In genomic region chr5:65992630-65993029, GRCh38 we compare ENCODE assay signal across 17 cellular contexts.
DNase-seq lines count a peak whose midpoint lies in the region; ATAC-seq and TF ChIP-seq lines count a peak whose summit lies in the region.
"Had no signal": no experiment of that assay in that cellular context is flagged by ENCODE, and none has a peak within 500 bp of the region (broad histone marks: within the 10 kb centered on the region; RNA-seq: fewer than 3 reads in every experiment).

No MANE protein-coding gene starts in this region.

- DNase-seq in GM23338 (ENCODE audit: low spot score) (peak; percentile 52), H9 (no peak), T-helper 17 cell (no peak), mesothelial cell of epicardium (ENCODE audit: low spot score in 2 of 2, unreplicated experiment in 2 of 2) (no peak), NCI-H2029 treated with DMSO at 0.1 percent for 48 hours (lab: John Stamatoyannopoulos, UW) (no peak), kidney glomerular epithelial cell (lab: John Stamatoyannopoulos, UW) (no peak)
- DNase-seq: C1 segment of cervical spinal cord; Calu3; CD4-positive, alpha-beta memory T cell; COR-L47; DMS53; DMS79 treated with DMSO at 0.1 percent for 48 hours; GF-D8; GM23248; HFFc6 had no signal

- peaks cover 3% of the 10 kb centered on the region for H3K27me3 Mint-ChIP-seq in GM23338 (ENCODE audit: insufficient read depth, low read depth, poor library complexity)
- no peaks in the 10 kb centered on the region for H3K27me3 Mint-ChIP-seq in H9 (ENCODE audit: low read depth)
- H3K27me3 Mint-ChIP-seq in T-helper 17 cell: no peaks in the 10 kb centered on the region
- H3K27me3 Mint-ChIP-seq in mesothelial cell of epicardium (ENCODE audit: low read depth): no peaks in the 10 kb centered on the region
- H3K27me3 Mint-ChIP-seq: CD4-positive, alpha-beta memory T cell had no signal

- H4K20me1 ChIP-seq in GM23338 (replicated peaks; ENCODE audit: insufficient read depth) (no peaks in the 10 kb centered on the region), H9 (ENCODE audit: control insufficient read depth, insufficient read depth, insufficient read length) (no peaks in the 10 kb centered on the region)

- no peaks in the 10 kb centered on the region for H3K36me3 ChIP-seq in GM23338 (ENCODE audit: insufficient read depth)
- H3K36me3 ChIP-seq: HAP-1 had no signal

- H3K14ac ChIP-seq in H9 (ENCODE audit: insufficient read depth, low read length): no peak overlapping the region

- ATAC-seq in GM23338: peak; percentile 63; the same call in 2 of the 3 replicates
- no peak for ATAC-seq in T-helper 17 cell
- no peak for ATAC-seq in GM19328 (IDR thresholded peaks at IDR 0.05; ENCODE audit: unreplicated experiment)

- no peaks in the 10 kb centered on the region for H3K23me2 ChIP-seq in H9 (ENCODE audit: insufficient read length, low read depth, low read length, poor library complexity, severe bottlenecking)

- peaks cover 53% of the 10 kb centered on the region for H3K79me2 ChIP-seq in GM23338 (replicated peaks; ENCODE audit: insufficient read depth)
- H3K79me2 ChIP-seq in H9 (ENCODE audit: insufficient read depth, low read length): no peaks in the 10 kb centered on the region; the same call in 1 of the 2 replicates

- H3K56ac ChIP-seq in H9 (ENCODE audit: insufficient read length, low read depth, low read length): no peak overlapping the region

- no peak overlapping the region for H3T11ph ChIP-seq in H9 (ENCODE audit: low read length)

- H3K27ac ChIP-seq in GM23338 (ENCODE audit: low read depth) (no peak overlapping the region), H9 (ENCODE audit: insufficient read length, low read depth, low read length) (no peak overlapping the region)
- H3K27ac ChIP-seq: GM23248 had no signal

- H3K4me1 ChIP-seq in GM23338 (ENCODE audit: insufficient read depth) (peaks cover 19% of the 10 kb centered on the region), H9 (ENCODE audit: insufficient read depth, low read length) (no peaks in the 10 kb centered on the region)

- no peak overlapping the region for H2BK5ac ChIP-seq in H9 (ENCODE audit: insufficient read length, low read length)

- H3K9me3 ChIP-seq in H9 (ENCODE audit: control insufficient read depth, low read depth, low read length): no peaks in the 10 kb centered on the region
- H3K9me3 ChIP-seq in T-helper 17 cell (ENCODE audit: control insufficient read depth, low read length, poor library complexity, severe bottlenecking): no peaks in the 10 kb centered on the region
- H3K9me3 ChIP-seq: HAP-1 had no signal

- peaks cover 5% of the 10 kb centered on the region for H3K79me1 ChIP-seq in H9 (ENCODE audit: insufficient read depth, low read depth, low read length, poor library complexity, severe bottlenecking)

- H3K27me3 ChIP-seq in GM23338 (ENCODE audit: insufficient read depth) (no peaks in the 10 kb centered on the region), H9 (ENCODE audit: insufficient read depth, low read length) (no peaks in the 10 kb centered on the region)

- H3K36me3 Mint-ChIP-seq in GM23338 (ENCODE audit: low read depth) (peaks cover 12% of the 10 kb centered on the region; the same call in 2 of the 3 replicates), H9 (ENCODE audit: insufficient read depth in 1 of 3, low read depth in 3 of 3) (peaks cover 3 to 16% (median 12%) of the 10 kb centered on the region in 3 experiments; a peak in 6 of 7 replicates), T-helper 17 cell (ENCODE audit: low read depth) (peaks cover 4% of the 10 kb centered on the region), mesothelial cell of epicardium (peaks cover 26% of the 10 kb centered on the region)

- H3K4me3 Mint-ChIP-seq in GM23338 (peak overlapping the region; percentile 29), H9 (no peak overlapping the region; a peak in 1 of 5 replicates), T-helper 17 cell (no peak overlapping the region), mesothelial cell of epicardium (no peak overlapping the region)
- H3K4me3 Mint-ChIP-seq: CD4-positive, alpha-beta memory T cell; HFFc6 had no signal

- no peak overlapping the region for H3K4ac ChIP-seq in H9 (ENCODE audit: low read depth, low read length)

- no peaks in the 10 kb centered on the region for H3F3A ChIP-seq in GM23338 (replicated peaks; ENCODE audit: low read depth)

- peak overlapping the region; percentile 66 for H3K4me2 ChIP-seq in GM23338
- H3K4me2 ChIP-seq in H9 (ENCODE audit: insufficient read depth, insufficient read length, low read length): no peak overlapping the region

- H3K9me2 ChIP-seq in GM23338 (ENCODE audit: insufficient read depth): no peaks in the 10 kb centered on the region

- no peak overlapping the region for H2BK12ac ChIP-seq in H9 (ENCODE audit: insufficient read length, low read depth, low read length)

- no peak overlapping the region for H2BK20ac ChIP-seq in H9 (ENCODE audit: low read depth, low read length, poor library complexity, severe bottlenecking)

- no peak overlapping the region for H4K91ac ChIP-seq in H9 (ENCODE audit: insufficient read length, low read depth, low read length)

- no peak overlapping the region for H4K5ac ChIP-seq in H9 (ENCODE audit: insufficient read length, low read depth, low read length)

- no peak overlapping the region for H3K9ac ChIP-seq in H9 (ENCODE audit: extremely low read depth, insufficient read length, low read length)
- H3K9ac ChIP-seq: GM23248 had no signal

- no peak overlapping the region for H4K8ac ChIP-seq in H9 (replicated peaks; ENCODE audit: insufficient read length, low read depth, low read length)

- H2BK15ac ChIP-seq in H9 (ENCODE audit: low read depth, low read length): no peak overlapping the region

- peak overlapping the region; percentile 81 for H3K27ac Mint-ChIP-seq in GM23338
- H3K27ac Mint-ChIP-seq in H9: peak overlapping the region in 2 of 3 experiments; percentile 49 to 90; a peak in 4 of 7 replicates
- peak overlapping the region; percentile 19 for H3K27ac Mint-ChIP-seq in T-helper 17 cell
- H3K27ac Mint-ChIP-seq in mesothelial cell of epicardium: peak overlapping the region; percentile 25
- H3K27ac Mint-ChIP-seq: CD4-positive, alpha-beta memory T cell; HFFc6 had no signal

- H3K9me3 Mint-ChIP-seq in GM23338 (no peaks in the 10 kb centered on the region), H9 (no peaks in the 10 kb centered on the region), mesothelial cell of epicardium (no peaks in the 10 kb centered on the region)
- H3K9me3 Mint-ChIP-seq: CD4-positive, alpha-beta memory T cell; HFFc6 had no signal

- whole genome bisulfite sequencing in H9 (ENCODE audit: extremely low coverage, insufficient read length, low lambda C conversion rate): 100% methylated on average over 2 of the region's 7 CpGs

- no peak overlapping the region for H3K23ac ChIP-seq in H9 (ENCODE audit: insufficient read length, low read depth, low read length)

- H3K4me3 ChIP-seq in GM23338: peak overlapping the region; percentile 20; the same call in 1 of the 2 replicates
- H3K4me3 ChIP-seq: GM23248, HAP-1 had no signal

- H2AK5ac ChIP-seq in H9 (ENCODE audit: insufficient read length, low read length): no peak overlapping the region

- no peak overlapping the region for H3K18ac ChIP-seq in H9 (ENCODE audit: insufficient read length, low read depth, low read length)

- H3K4me1 Mint-ChIP-seq in GM23338 (peaks cover 19% of the 10 kb centered on the region), H9 (peaks cover 14% of the 10 kb centered on the region in 2 experiments), T-helper 17 cell (peaks cover 22% of the 10 kb centered on the region), mesothelial cell of epicardium (peaks cover 5% of the 10 kb centered on the region)

- H2AFZ ChIP-seq in GM23338 (no peak overlapping the region), H9 (ENCODE audit: low read length) (no peak overlapping the region)
- H2AFZ ChIP-seq: GM23248 had no signal

- TF ChIP-seq CTCF in GM23338 (conservative IDR thresholded peaks at IDR 0.05; ENCODE audit: low read depth in 2 of 2): no peak
- TF ChIP-seq CTCF in H9 (conservative IDR thresholded peaks at IDR 0.05): no peak
- TF ChIP-seq CTCF in mesothelial cell of epicardium (IDR thresholded peaks at IDR 0.05; ENCODE audit: unreplicated experiment): no peak

- H2BK120ac ChIP-seq in H9 (ENCODE audit: low read depth, low read length, poor library complexity, severe bottlenecking): no peak overlapping the region

TF ChIP-seq in GM23338, 12 proteins besides CTCF, POLR2A, EP300 and RAD21 (continues in another document):
- TF ChIP-seq ZNF331 (CRISPR knock-in tag; IDR thresholded peaks at IDR 0.05; ENCODE audit: low read depth) (no peak), EZH2phosphoT487 (IDR thresholded peaks at IDR 0.05; ENCODE audit: unreplicated experiment) (no peak), JUNB (IDR thresholded peaks at IDR 0.05; ENCODE audit: unreplicated experiment) (no peak), STAT1 (IDR thresholded peaks at IDR 0.05; ENCODE audit: unreplicated experiment) (no peak), POLR2AphosphoS5 (IDR thresholded peaks at IDR 0.05; ENCODE audit: low read depth) (no peak), REST (IDR thresholded peaks at IDR 0.05; ENCODE audit: unreplicated experiment) (no peak), NANOG (IDR thresholded peaks at IDR 0.05; ENCODE audit: borderline replicate concordance) (no peak)

Comparison
In these comparisons a context has a peak if more than half of its experiments do, and no peak if none do; other contexts are left out.
1. H3K27ac Mint-ChIP-seq: peak in every context shown above with its lines; median percentile 81 in GM23338; 70 in H9; 25 in mesothelial cell of epicardium; 19 in T-helper 17 cell.